ENCODE assay signal across 37 cellular contexts in genomic region chr2:9045595-9045994, GRCh38.
"Had no signal": no experiment of that assay in that cellular context is flagged by ENCODE, and none has a peak within 500 bp of the region (broad histone marks: within the 10 kb centered on the region; RNA-seq: fewer than 3 reads in every experiment).

No MANE protein-coding gene starts in this region.

- H3K4me1 Mint-ChIP-seq: activated B cell treated with CpG ODN at 0.5 μM for 24 hours; activated CD4-positive, alpha-beta T cell treated with anti-CD3 and anti-CD28 coated beads, Interleukin-2, amount 10 ng/mL, durations not matched to agents 24 days and 14 days; activated naive CD8-positive, alpha-beta T cell treated with anti-CD3 and anti-CD28 coated beads for 36 hours; activated T-helper 17 cell treated with anti-CD3 and anti-CD28 coated beads, Interleukin-2, amount 50 U/mL, for 72 hours had no signal

- H3K27me3 Mint-ChIP-seq: activated B cell treated with CpG ODN at 0.5 μM for 24 hours; activated CD8-positive, alpha-beta T cell treated with anti-CD3 and anti-CD28 coated beads for 36 hours; activated T-helper 17 cell treated with anti-CD3 and anti-CD28 coated beads, Interleukin-2, amount 50 U/mL, for 72 hours had no signal

- H3K4me3 Mint-ChIP-seq: activated B cell treated with CpG ODN at 0.5 μM for 24 hours; activated CD4-positive, alpha-beta memory T cell treated with anti-CD3 and anti-CD28 coated beads for 36 hours; activated CD4-positive, alpha-beta T cell treated with anti-CD3 and anti-CD28 coated beads, Interleukin-2, amount 10 ng/mL, durations not matched to agents 24 days and 14 days; activated CD8-positive, alpha-beta T cell treated with anti-CD3 and anti-CD28 coated beads for 36 hours; activated naive CD4-positive, alpha-beta T cell treated with anti-CD3 and anti-CD28 coated beads for 36 hours; activated naive CD8-positive, alpha-beta T cell treated with anti-CD3 and anti-CD28 coated beads for 36 hours; activated T-cell treated with anti-CD3 and anti-CD28 coated beads, Interleukin-2, amount 50 U/mL, for 4 hours; activated T-cell treated with anti-CD3 and anti-CD28 coated beads, Interleukin-2, amount 50 U/mL, for 72 hours; activated T-helper 1 cell treated with anti-CD3 and anti-CD28 coated beads, Interleukin-12 subunit alpha, Interleukin-12 subunit beta, Interleukin-2, Interleukin-4 antibody, amounts not matched to agents 30 ng/mL and 10 ng/mL and 1 ng/mL, durations not matched to agents 14 hours and 24 hours and 36 hours; activated T-helper 17 cell treated with anti-CD3 and anti-CD28 coated beads, Interleukin-2, amount 50 U/mL, for 72 hours; T-helper 1 cell treated with Interleukin-12 subunit alpha and Interleukin-12 subunit beta and Interleukin-4 antibody, amounts not matched to agents 30 μg/mL and 1 μg/mL, for 36 hours; T-helper 2 cell treated with Interferon-gamma antibody and Interleukin-4, amounts not matched to agents 5 μg/mL and 100 μg/mL, for 36 hours had no signal

- H3K27ac ChIP-seq: adrenal gland, body of pancreas, brain microvascular endothelial cell, breast epithelium, VCaP had no signal

- H3K27me3 ChIP-seq: adrenal gland, body of pancreas, brain microvascular endothelial cell, breast epithelium had no signal

- FAIRE-seq: astrocyte, TTC549 had no signal

- H3K36me3 Mint-ChIP-seq: activated CD4-positive, alpha-beta memory T cell treated with anti-CD3 and anti-CD28 coated beads for 36 hours; activated naive CD4-positive, alpha-beta T cell treated with anti-CD3 and anti-CD28 coated beads, Interleukin-2, amount 50 U/mL, for 72 hours; activated naive CD8-positive, alpha-beta T cell treated with anti-CD3 and anti-CD28 coated beads for 36 hours had no signal

- H3K27ac Mint-ChIP-seq: activated B cell treated with CpG ODN at 0.5 μM for 24 hours; activated CD4-positive, alpha-beta memory T cell treated with anti-CD3 and anti-CD28 coated beads for 36 hours; activated CD4-positive, alpha-beta T cell treated with anti-CD3 and anti-CD28 coated beads, Interleukin-2, amount 10 ng/mL, durations not matched to agents 24 days and 14 days; activated CD8-positive, alpha-beta T cell treated with anti-CD3 and anti-CD28 coated beads for 36 hours; activated naive CD4-positive, alpha-beta T cell treated with anti-CD3 and anti-CD28 coated beads for 36 hours; activated naive CD4-positive, alpha-beta T cell treated with anti-CD3 and anti-CD28 coated beads, Interleukin-2, amount 50 U/mL, for 72 hours; activated naive CD8-positive, alpha-beta T cell treated with anti-CD3 and anti-CD28 coated beads for 36 hours; activated T-cell treated with anti-CD3 and anti-CD28 coated beads, Interleukin-2, amount 50 U/mL, for 72 hours; activated T-helper 1 cell treated with anti-CD3 and anti-CD28 coated beads, Interleukin-12 subunit alpha, Interleukin-12 subunit beta, Interleukin-2, Interleukin-4 antibody, amounts not matched to agents 30 ng/mL and 10 ng/mL and 1 ng/mL, durations not matched to agents 14 hours and 24 hours and 36 hours; activated T-helper 17 cell treated with anti-CD3 and anti-CD28 coated beads, Interleukin-2, amount 50 U/mL, for 72 hours; T-helper 1 cell treated with Interleukin-12 subunit alpha and Interleukin-12 subunit beta and Interleukin-4 antibody, amounts not matched to agents 30 μg/mL and 1 μg/mL, for 36 hours; T-helper 2 cell treated with Interferon-gamma antibody and Interleukin-4, amounts not matched to agents 5 μg/mL and 100 μg/mL, for 36 hours had no signal

- H3K9me3 ChIP-seq: adrenal gland, body of pancreas, breast epithelium had no signal

- H3K36me3 ChIP-seq: adrenal gland, brain microvascular endothelial cell, breast epithelium had no signal

- H3K4me1 ChIP-seq: adrenal gland, body of pancreas, breast epithelium had no signal

- DNase-seq: activated B cell treated with CpG ODN at 0.5 μM for 24 hours; activated CD4-positive, alpha-beta memory T cell treated with anti-CD3 and anti-CD28 coated beads for 36 hours; activated CD4-positive, alpha-beta T cell treated with anti-CD3 and anti-CD28 coated beads for 4 hours; activated CD4-positive, alpha-beta T cell treated with anti-CD3 and anti-CD28 coated beads, Interleukin-2, amount 10 ng/mL, durations not matched to agents 24 days and 14 days; activated CD4-positive, alpha-beta T cell treated with anti-CD3 and anti-CD28 coated beads, Interleukin-2, amount 50 U/mL, for 1 hour; activated CD4-positive, alpha-beta T cell treated with anti-CD3 and anti-CD28 coated beads, Interleukin-2, amount 50 U/mL, for 4 hours; activated CD4-positive, CD25-positive, alpha-beta regulatory T cell treated with anti-CD3 and anti-CD28 coated beads, Interleukin-2, amount 50 U/mL, for 72 hours; activated CD8-positive, alpha-beta memory T cell treated with anti-CD3 and anti-CD28 coated beads, Interleukin-2, amount 50 U/mL, for 4 hours; activated CD8-positive, alpha-beta T cell treated with anti-CD3 and anti-CD28 coated beads for 36 hours; activated effector memory CD4-positive, alpha-beta T cell treated with anti-CD3 and anti-CD28 coated beads, Interleukin-2, amount 50 U/mL, for 16 hours; activated gamma-delta T cell treated with Interleukin-2 at 50 U/mL for 16 hours; activated naive CD4-positive, alpha-beta T cell; activated naive CD4-positive, alpha-beta T cell treated with anti-CD3 and anti-CD28 coated beads for 36 hours; activated naive CD4-positive, alpha-beta T cell treated with anti-CD3 and anti-CD28 coated beads, Interleukin-2, amount 50 U/mL, for 16 hours; activated naive CD8-positive, alpha-beta T cell treated with anti-CD3 and anti-CD28 coated beads for 36 hours; activated T-cell treated with anti-CD3 and anti-CD28 coated beads for 4 hours; activated T-cell treated with anti-CD3 and anti-CD28 coated beads, Interleukin-2, amount 50 U/mL, for 1 hour; activated T-cell treated with anti-CD3 and anti-CD28 coated beads, Interleukin-2, amount 50 U/mL, for 4 hours; activated T-cell treated with anti-CD3 and anti-CD28 coated beads, Interleukin-2, amount 50 U/mL, for 72 hours; adrenal gland; amniotic stem cell; aorta; body of pancreas; brain microvascular endothelial cell; central memory CD4-positive, alpha-beta T cell; T-helper 1 cell; T-helper 2 cell; T-helper 9 cell had no signal

- H3K9me3 Mint-ChIP-seq: activated B cell treated with CpG ODN at 0.5 μM for 24 hours; activated CD4-positive, alpha-beta memory T cell treated with anti-CD3 and anti-CD28 coated beads for 36 hours; activated CD4-positive, alpha-beta T cell treated with anti-CD3 and anti-CD28 coated beads, Interleukin-2, amount 10 ng/mL, durations not matched to agents 24 days and 14 days; activated CD8-positive, alpha-beta T cell treated with anti-CD3 and anti-CD28 coated beads for 36 hours; activated naive CD4-positive, alpha-beta T cell treated with anti-CD3 and anti-CD28 coated beads for 36 hours; activated naive CD4-positive, alpha-beta T cell treated with anti-CD3 and anti-CD28 coated beads, Interleukin-2, amount 50 U/mL, for 72 hours; activated naive CD8-positive, alpha-beta T cell treated with anti-CD3 and anti-CD28 coated beads for 36 hours; activated T-cell treated with anti-CD3 and anti-CD28 coated beads, Interleukin-2, amount 50 U/mL, for 4 hours; activated T-cell treated with anti-CD3 and anti-CD28 coated beads, Interleukin-2, amount 50 U/mL, for 72 hours; activated T-helper 1 cell treated with anti-CD3 and anti-CD28 coated beads, Interleukin-12 subunit alpha, Interleukin-12 subunit beta, Interleukin-2, Interleukin-4 antibody, amounts not matched to agents 30 ng/mL and 10 ng/mL and 1 ng/mL, durations not matched to agents 14 hours and 24 hours and 36 hours; activated T-helper 17 cell treated with anti-CD3 and anti-CD28 coated beads, Interleukin-2, amount 50 U/mL, for 72 hours; T-helper 1 cell treated with Interleukin-12 subunit alpha and Interleukin-12 subunit beta and Interleukin-4 antibody, amounts not matched to agents 30 μg/mL and 1 μg/mL, for 36 hours; T-helper 2 cell treated with Interferon-gamma antibody and Interleukin-4, amounts not matched to agents 5 μg/mL and 100 μg/mL, for 36 hours had no signal

- H3K4me3 ChIP-seq: adrenal gland, body of pancreas, breast epithelium had no signal

- ATAC-seq: activated CD8-positive, alpha-beta T cell treated with anti-CD3 and anti-CD28 coated beads for 36 hours; activated naive CD4-positive, alpha-beta T cell treated with anti-CD3 and anti-CD28 coated beads, Interleukin-2, amount 50 U/mL, for 72 hours; activated T-cell treated with anti-CD3 and anti-CD28 coated beads, Interleukin-2, amount 50 U/mL, for 4 hours; activated T-cell treated with anti-CD3 and anti-CD28 coated beads, Interleukin-2, amount 50 U/mL, for 72 hours; activated T-helper 17 cell treated with anti-CD3 and anti-CD28 coated beads, Interleukin-2, amount 50 U/mL, for 72 hours; body of pancreas had no signal
